Comparison of ENCODE assay signal across 1 cellular context in the genomic region with DNA sequence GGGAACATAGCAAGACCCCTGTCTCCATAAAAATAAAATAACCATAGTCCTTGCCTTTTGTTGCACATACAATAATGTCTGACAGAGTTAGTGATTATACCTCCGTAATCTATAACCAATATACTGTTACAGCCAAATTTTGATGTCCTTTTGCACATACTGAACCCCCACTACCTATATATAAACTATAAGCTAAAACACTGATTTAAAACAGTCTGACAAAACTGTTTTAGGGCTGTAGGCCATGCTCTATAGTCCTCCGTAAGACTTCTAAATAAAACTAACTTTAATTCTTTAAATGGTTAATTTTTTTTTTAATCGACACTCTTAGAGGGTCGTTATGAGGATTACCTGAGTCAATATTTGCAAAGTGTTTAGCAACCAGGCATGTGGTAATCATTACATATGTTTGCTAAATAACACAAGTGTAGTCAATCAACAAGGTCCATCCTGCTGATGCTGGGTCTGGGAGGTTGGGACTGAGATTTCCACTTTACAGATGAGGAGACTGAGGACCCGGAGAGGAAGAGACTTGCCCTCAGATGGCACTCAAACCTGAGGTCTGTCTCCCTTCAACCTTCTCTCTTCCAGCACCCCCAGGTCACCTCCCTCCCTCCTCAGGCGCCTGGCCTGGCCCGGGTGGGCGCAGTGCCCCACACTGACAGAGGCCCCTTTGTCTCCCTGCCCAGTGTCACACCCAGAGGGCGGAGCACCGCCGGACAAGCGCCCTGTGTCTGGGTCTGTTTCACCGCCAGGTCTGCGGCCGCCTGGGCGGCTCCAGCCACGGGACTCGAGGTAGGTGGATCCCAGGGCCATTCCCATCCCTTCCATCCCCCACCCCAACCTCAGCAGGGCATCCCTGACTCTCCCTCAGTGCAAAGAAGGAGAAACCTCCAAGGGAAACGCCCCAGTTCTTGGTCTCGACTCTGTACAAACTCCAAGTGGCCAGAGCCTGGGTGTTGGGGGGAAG.
A peak's percentile ranks its signal among the peaks of the same experiment; 100 is the strongest.
TF ChIP-seq lines count a peak whose summit lies in the region.

No MANE protein-coding gene starts in this region.

TF ChIP-seq in H1, 55 proteins besides CTCF, POLR2A, EP300 and RAD21:
- peak; percentile 70; the same call in 1 of the 2 replicates for TF ChIP-seq KDM1A (IDR thresholded peaks at IDR 0.05; ENCODE audit: borderline replicate concordance, low read length)
- no peak for TF ChIP-seq BACH1 (IDR thresholded peaks at IDR 0.05; ENCODE audit: low read length)
- no peak for TF ChIP-seq CHD1 (IDR thresholded peaks at IDR 0.05; ENCODE audit: low read depth, low read length)
- no peak for TF ChIP-seq POU5F1 (IDR thresholded peaks at IDR 0.05; ENCODE audit: low read depth, low read length)
